ENCODE assay signal across 19 cellular contexts in genomic region chr12:91492648-91493047, GRCh38.
"Had no signal": no experiment of that assay in that cellular context is flagged by ENCODE, and none has a peak within 500 bp of the region (broad histone marks: within the 10 kb centered on the region; RNA-seq: fewer than 3 reads in every experiment).

No MANE protein-coding gene starts in this region.

- H3K27ac Mint-ChIP-seq: activated CD4-positive, alpha-beta T cell treated with anti-CD3 and anti-CD28 coated beads, Interleukin-2, amount 10 ng/mL, durations not matched to agents 24 days and 14 days; dendritic cell treated with granulocyte-macrophage colony-stimulating factor and Interleukin-4, amounts not matched to agents 40 ng/mL and 50 ng/mL, for 4 days; naive thymus-derived CD4-positive, alpha-beta T cell; T-helper 1 cell treated with Interleukin-12 subunit alpha and Interleukin-12 subunit beta and Interleukin-4 antibody, amounts not matched to agents 30 μg/mL and 1 μg/mL, for 36 hours had no signal

- H3K4me3 Mint-ChIP-seq: activated CD4-positive, alpha-beta T cell treated with anti-CD3 and anti-CD28 coated beads, Interleukin-2, amount 10 ng/mL, durations not matched to agents 24 days and 14 days; dendritic cell treated with granulocyte-macrophage colony-stimulating factor and Interleukin-4, amounts not matched to agents 40 ng/mL and 50 ng/mL, for 4 days; naive thymus-derived CD4-positive, alpha-beta T cell; neural crest cell; T-helper 1 cell treated with Interleukin-12 subunit alpha and Interleukin-12 subunit beta and Interleukin-4 antibody, amounts not matched to agents 30 μg/mL and 1 μg/mL, for 36 hours had no signal

- H3K4me1 ChIP-seq: esophagus muscularis mucosa, gastroesophageal sphincter, heart left ventricle, lower lobe of right lung, right lobe of liver, upper lobe of right lung had no signal

- H3K27me3 ChIP-seq: esophagus muscularis mucosa, gastroesophageal sphincter, heart left ventricle, right lobe of liver, upper lobe of right lung had no signal

- H3K4me1 Mint-ChIP-seq: activated CD4-positive, alpha-beta T cell treated with anti-CD3 and anti-CD28 coated beads, Interleukin-2, amount 10 ng/mL, durations not matched to agents 24 days and 14 days; naive thymus-derived CD4-positive, alpha-beta T cell had no signal

- H3K9me3 Mint-ChIP-seq: activated CD4-positive, alpha-beta T cell treated with anti-CD3 and anti-CD28 coated beads, Interleukin-2, amount 10 ng/mL, durations not matched to agents 24 days and 14 days; dendritic cell treated with granulocyte-macrophage colony-stimulating factor and Interleukin-4, amounts not matched to agents 40 ng/mL and 50 ng/mL, for 4 days; naive thymus-derived CD4-positive, alpha-beta T cell; neural crest cell; T-helper 1 cell treated with Interleukin-12 subunit alpha and Interleukin-12 subunit beta and Interleukin-4 antibody, amounts not matched to agents 30 μg/mL and 1 μg/mL, for 36 hours had no signal

- DNase-seq: activated CD4-positive, alpha-beta T cell treated with anti-CD3 and anti-CD28 coated beads, Interleukin-2, amount 10 ng/mL, durations not matched to agents 24 days and 14 days; activated T-cell treated with anti-CD3 and anti-CD28 coated beads, Interleukin-2, amount 50 U/mL, for 1 hour; cerebellar nuclear complex; effector memory CD4-positive, alpha-beta T cell; heart left ventricle; lower lobe of right lung; mesendoderm; naive thymus-derived CD4-positive, alpha-beta T cell; occipital lobe; right lobe of liver; stimulated activated naive CD4-positive, alpha-beta T cell; upper lobe of right lung had no signal

- H3K27ac ChIP-seq: esophagus muscularis mucosa, gastroesophageal sphincter, heart left ventricle, lower lobe of right lung, right lobe of liver, skin epidermis, upper lobe of right lung had no signal

- H3K27me3 Mint-ChIP-seq: activated CD4-positive, alpha-beta T cell treated with anti-CD3 and anti-CD28 coated beads, Interleukin-2, amount 10 ng/mL, durations not matched to agents 24 days and 14 days; dendritic cell treated with granulocyte-macrophage colony-stimulating factor and Interleukin-4, amounts not matched to agents 40 ng/mL and 50 ng/mL, for 4 days had no signal

- H3K36me3 ChIP-seq: esophagus muscularis mucosa, gastroesophageal sphincter, heart left ventricle, lower lobe of right lung, right lobe of liver, upper lobe of right lung had no signal

- H3K9me3 ChIP-seq: esophagus muscularis mucosa, gastroesophageal sphincter, heart left ventricle, lower lobe of right lung, right lobe of liver, upper lobe of right lung had no signal

- ATAC-seq: gastroesophageal sphincter; heart left ventricle; left lobe of liver; lower lobe of right lung; naive thymus-derived CD4-positive, alpha-beta T cell; right lobe of liver; upper lobe of right lung had no signal

- H3K4me3 ChIP-seq: esophagus muscularis mucosa, gastroesophageal sphincter, heart left ventricle, lower lobe of right lung, right lobe of liver, skin epidermis, upper lobe of right lung had no signal
